Comparison of ENCODE assay signal across 1 cellular context in genomic region chr12:64411427-64411826, GRCh38.
TF ChIP-seq lines count a peak whose summit lies in the region.

No MANE protein-coding gene starts in this region.

TF ChIP-seq in SK-N-SH, 30 proteins besides CTCF, POLR2A, EP300 and RAD21 (continued from another document):
- no peak for TF ChIP-seq REST (IDR thresholded peaks at IDR 0.05; ENCODE audit: low read depth, low read length)
- no peak for TF ChIP-seq YY1 (IDR thresholded peaks at IDR 0.05; ENCODE audit: low read depth)
- no peak for TF ChIP-seq FOSL2 (IDR thresholded peaks at IDR 0.05; ENCODE audit: borderline replicate concordance, low read depth)
- TF ChIP-seq ELF1 (IDR thresholded peaks at IDR 0.05), result no peak
- no peak for TF ChIP-seq SMC3 (IDR thresholded peaks at IDR 0.05; ENCODE audit: low read depth, low read length)
- TF ChIP-seq EZH2phosphoT487 (IDR thresholded peaks at IDR 0.05; ENCODE audit: borderline replicate concordance, low read depth), result no peak
- TF ChIP-seq PBX3 (IDR thresholded peaks at IDR 0.05), result no peak
- TF ChIP-seq CHD2 (IDR thresholded peaks at IDR 0.05; ENCODE audit: low read length, partially characterized antibody), result no peak
- no peak for TF ChIP-seq GABPA (IDR thresholded peaks at IDR 0.05; ENCODE audit: low read depth)
